Comparison of ENCODE assay signal across 1 cellular context in genomic region chr12:94172973-94173372, GRCh38.
TF ChIP-seq lines count a peak whose summit lies in the region.

No MANE protein-coding gene starts in this region.

TF ChIP-seq in H1, 55 proteins besides CTCF, POLR2A, EP300 and RAD21 (continued from another document):
- TF ChIP-seq MAX (IDR thresholded peaks at IDR 0.05) (no peak), POLR2AphosphoS5 (IDR thresholded peaks at IDR 0.05; ENCODE audit: low read depth, low read length) (no peak), BCL11A (IDR thresholded peaks at IDR 0.05; ENCODE audit: low read depth in 2 of 2, low read length in 2 of 2) (no peak), CBX5 (IDR thresholded peaks at IDR 0.05; ENCODE audit: low read depth, low read length) (no peak)
